Comparison of ENCODE assay signal across 22 cellular contexts in genomic region chr3:181892848-181893247, GRCh38.
A peak's percentile ranks its signal among the peaks of the same experiment; 100 is the strongest.
DNase-seq lines count a peak whose midpoint lies in the region; ATAC-seq, FAIRE-seq and TF ChIP-seq lines count a peak whose summit lies in the region.
"Had no signal": no experiment of that assay in that cellular context is flagged by ENCODE, and none has a peak within 500 bp of the region (broad histone marks: within the 10 kb centered on the region; RNA-seq: fewer than 3 reads in every experiment).

No MANE protein-coding gene starts in this region.

- H3K79me2 ChIP-seq in Karpas-422 (ENCODE audit: low read length) = no peaks in the 10 kb centered on the region

- H3K4me1 Mint-ChIP-seq in progenitor cell of endocrine pancreas (ENCODE audit: low read depth) = peaks cover 6% of the 10 kb centered on the region
- H3K4me1 Mint-ChIP-seq: CD4-positive, CD25-positive, alpha-beta regulatory T cell; CD8-positive, alpha-beta memory T cell had no signal

- no peak overlapping the region for H3K27ac ChIP-seq in Karpas-422 (ENCODE audit: low read length)
- H3K27ac ChIP-seq: GM23248, KMS-11 had no signal

- ATAC-seq in HG03045 (IDR thresholded peaks at IDR 0.05; ENCODE audit: unreplicated experiment) (no peak), GM21786 (IDR thresholded peaks at IDR 0.05; ENCODE audit: unreplicated experiment) (no peak), GM18519 (IDR thresholded peaks at IDR 0.05; ENCODE audit: low FRiP score, unreplicated experiment) (no peak)
- ATAC-seq: GM12878 had no signal

- no peaks in the 10 kb centered on the region for H4K20me1 ChIP-seq in Karpas-422 (ENCODE audit: insufficient read depth, low read depth, low read length)

- H3K4me3 ChIP-seq in Karpas-422 (ENCODE audit: low read length) (no peak overlapping the region), bronchial epithelial cell (ENCODE audit: low read depth, low read length) (no peak overlapping the region)
- H3K4me3 ChIP-seq: GM12878, GM23248 had no signal

- DNase-seq in Karpas-422 = no peak
- DNase-seq in bronchial epithelial cell (ENCODE audit: low read depth) = no peak
- DNase-seq in iPS-NIHi7 (ENCODE audit: extremely low spot score) = peak; percentile 29
- no peak for DNase-seq in progenitor cell of endocrine pancreas (ENCODE audit: low spot score, unreplicated experiment)
- DNase-seq: ACHN; BE2C; C1 segment of cervical spinal cord; CD4-positive, CD25-positive, alpha-beta regulatory T cell; CD8-positive, alpha-beta memory T cell; COR-L47; DMS 273 treated with DMSO at 0.1 percent for 48 hours; DMS53; DND-41; EL; GM23248; H9 had no signal

- TF ChIP-seq CTCF in bronchial epithelial cell (IDR thresholded peaks at IDR 0.05; ENCODE audit: insufficient read depth, low read length, severe bottlenecking) (no peak), progenitor cell of endocrine pancreas (IDR thresholded peaks at IDR 0.05; ENCODE audit: unreplicated experiment) (no peak)

- no peak overlapping the region for H3K9ac ChIP-seq in Karpas-422 (ENCODE audit: low read length)
- H3K9ac ChIP-seq: GM23248, KMS-11 had no signal

- peaks cover 3% of the 10 kb centered on the region for H3K9me3 Mint-ChIP-seq in progenitor cell of endocrine pancreas (ENCODE audit: low read depth)
- H3K9me3 Mint-ChIP-seq: H9 had no signal

- peak overlapping the region; percentile 38; the same call in 1 of the 2 replicates for H2AFZ ChIP-seq in Karpas-422 (ENCODE audit: low read length)
- H2AFZ ChIP-seq: GM23248 had no signal

- H3K4me3 Mint-ChIP-seq in progenitor cell of endocrine pancreas (ENCODE audit: low read depth) = no peak overlapping the region
- H3K4me3 Mint-ChIP-seq: CD4-positive, CD25-positive, alpha-beta regulatory T cell; CD8-positive, alpha-beta memory T cell; H9 had no signal

- H3K36me3 ChIP-seq in Karpas-422 (ENCODE audit: insufficient read depth, low read length) = no peaks in the 10 kb centered on the region
- no peaks in the 10 kb centered on the region for H3K36me3 ChIP-seq in bronchial epithelial cell (ENCODE audit: control insufficient read depth, insufficient read depth, low read length)
- H3K36me3 ChIP-seq: BE2C had no signal

- peak; percentile 83 for FAIRE-seq in bronchial epithelial cell (lab: Jason Lieb, UNC)
- FAIRE-seq: A204.1, GM12878 had no signal

- no peaks in the 10 kb centered on the region for H3K36me3 Mint-ChIP-seq in progenitor cell of endocrine pancreas (ENCODE audit: insufficient read depth)
- H3K36me3 Mint-ChIP-seq: CD4-positive, CD25-positive, alpha-beta regulatory T cell; CD8-positive, alpha-beta memory T cell had no signal

- peak overlapping the region; percentile 72 for H3K27ac Mint-ChIP-seq in progenitor cell of endocrine pancreas
- H3K27ac Mint-ChIP-seq: CD4-positive, CD25-positive, alpha-beta regulatory T cell; CD8-positive, alpha-beta memory T cell had no signal

- H3K4me2 ChIP-seq in Karpas-422 (ENCODE audit: low read depth, low read length, poor library complexity, severe bottlenecking) = no peak overlapping the region
- H3K4me2 ChIP-seq: KMS-11 had no signal

- no peaks in the 10 kb centered on the region for H3K9me3 ChIP-seq in Karpas-422 (ENCODE audit: low read length)
- H3K9me3 ChIP-seq: BE2C had no signal

- no peaks in the 10 kb centered on the region for H3K27me3 ChIP-seq in Karpas-422 (ENCODE audit: low read length)
- no peaks in the 10 kb centered on the region for H3K27me3 ChIP-seq in bronchial epithelial cell (ENCODE audit: control insufficient read depth, insufficient read depth, low read length)
- H3K27me3 ChIP-seq: BE2C had no signal

- no peaks in the 10 kb centered on the region for H3K9me2 ChIP-seq in Karpas-422 (replicated peaks; ENCODE audit: insufficient read depth, low read length)

- H3K4me1 ChIP-seq in Karpas-422 (ENCODE audit: low read length) = peaks cover 13% of the 10 kb centered on the region
- H3K4me1 ChIP-seq: BE2C had no signal

- H3K27me3 Mint-ChIP-seq in progenitor cell of endocrine pancreas = no peaks in the 10 kb centered on the region
- H3K27me3 Mint-ChIP-seq: CD4-positive, CD25-positive, alpha-beta regulatory T cell; CD8-positive, alpha-beta memory T cell had no signal
